In the genomic region with DNA sequence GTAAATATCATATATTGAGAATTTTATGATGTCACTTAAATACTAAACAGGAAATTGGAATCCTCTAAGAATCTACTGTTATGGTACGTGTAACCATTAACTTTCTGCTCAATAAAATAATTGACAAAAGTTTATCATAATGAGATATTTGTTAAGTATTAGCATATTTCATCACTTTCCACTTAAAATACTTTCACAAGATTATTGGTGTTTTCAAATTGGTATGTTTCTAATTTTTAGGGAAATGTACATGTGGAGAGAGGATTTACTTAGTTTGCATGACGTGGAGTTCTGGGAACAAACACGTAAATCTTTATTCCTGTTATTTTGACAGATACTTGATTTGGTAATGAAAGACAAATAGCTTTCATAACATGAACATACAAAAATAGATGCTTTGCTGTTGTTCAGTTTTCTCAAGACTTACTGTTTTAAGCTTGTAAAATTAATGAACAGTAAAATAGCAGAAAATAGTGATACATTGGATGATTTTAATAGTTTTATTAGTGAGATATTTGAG, we compare ENCODE assay signal across 9 cellular contexts. TPM values are rescaled to one million over a fixed set of nuclear protein-coding genes. Genes with fewer than 3 reads are reported as not detected.
DNase-seq lines count a peak whose midpoint lies in the region; ATAC-seq and TF ChIP-seq lines count a peak whose summit lies in the region.
"Had no signal": no experiment of that assay in that cellular context is flagged by ENCODE, and none has a peak within 500 bp of the region (broad histone marks: within the 10 kb centered on the region; RNA-seq: fewer than 3 reads in every experiment).

No MANE protein-coding gene starts in this region.

- ATAC-seq in left lung: no peak
- no peak for ATAC-seq in upper lobe of left lung (ENCODE audit: low FRiP score in 2 of 2)
- ATAC-seq in left lobe of liver: no peak

- H3K27ac ChIP-seq in left lung (peak overlapping the region in 1 of 2 donors; percentile 97), upper lobe of left lung (peak overlapping the region in 3 of 4 donors; percentile 94 to 96 (median 96))

- H3K4me1 Mint-ChIP-seq in activated naive CD4-positive, alpha-beta T cell treated with anti-CD3 and anti-CD28 coated beads, Interleukin-2, amount 50 U/mL, for 24 hours: peaks cover 61% of the 10 kb centered on the region

- intact Hi-C loops in left lung (cut with DNase I): no loop called here

- peak overlapping the region; percentile 51 for H3K27ac Mint-ChIP-seq in activated naive CD4-positive, alpha-beta T cell treated with anti-CD3 and anti-CD28 coated beads, Interleukin-2, amount 50 U/mL, for 24 hours

- peak overlapping the region; percentile 71 for H3K4me3 ChIP-seq in left lung
- H3K4me3 ChIP-seq in upper lobe of left lung: peak overlapping the region in 3 of 4 donors; percentile 63 to 67 (median 67)

- peak overlapping the region; percentile 95 for H3K4me3 Mint-ChIP-seq in activated naive CD4-positive, alpha-beta T cell treated with anti-CD3 and anti-CD28 coated beads, Interleukin-2, amount 50 U/mL, for 24 hours

- no peaks in the 10 kb centered on the region for H3K9me3 ChIP-seq in left lung
- H3K9me3 ChIP-seq in upper lobe of left lung: no peaks in the 10 kb centered on the region

- H3K4me1 ChIP-seq in left lung (peaks cover 3 to 64% of the 10 kb centered on the region in 2 donors), upper lobe of left lung (peaks cover 41 to 46% (median 44%) of the 10 kb centered on the region in 4 donors)

- no peaks in the 10 kb centered on the region for H3K27me3 Mint-ChIP-seq in activated naive CD4-positive, alpha-beta T cell treated with anti-CD3 and anti-CD28 coated beads, Interleukin-2, amount 50 U/mL, for 24 hours

- no peaks in the 10 kb centered on the region for H3K27me3 ChIP-seq in left lung
- no peaks in the 10 kb centered on the region for H3K27me3 ChIP-seq in upper lobe of left lung

- peaks cover 22% of the 10 kb centered on the region for H3K36me3 Mint-ChIP-seq in activated naive CD4-positive, alpha-beta T cell treated with anti-CD3 and anti-CD28 coated beads, Interleukin-2, amount 50 U/mL, for 24 hours

- TF ChIP-seq POLR2A in upper lobe of left lung (IDR thresholded peaks at IDR 0.05): no peak

- H3K9me3 Mint-ChIP-seq in activated naive CD4-positive, alpha-beta T cell treated with anti-CD3 and anti-CD28 coated beads, Interleukin-2, amount 50 U/mL, for 24 hours: no peaks in the 10 kb centered on the region

- no peak for TF ChIP-seq EP300 in upper lobe of left lung (IDR thresholded peaks at IDR 0.05)

- DNase-seq in activated naive CD4-positive, alpha-beta T cell treated with anti-CD3 and anti-CD28 coated beads, Interleukin-2, amount 50 U/mL, for 16 hours: no peak
- DNase-seq in amniotic epithelial cell (ENCODE audit: low read depth) (peak; percentile 11), left lung (no peak), upper lobe of left lung (no peak), left lobe of liver (ENCODE audit: low spot score) (no peak), NOMO-1 treated with DMSO at 0.1 percent for 48 hours (lab: John Stamatoyannopoulos, UW; ENCODE audit: unreplicated experiment) (no peak)
- no peak for DNase-seq in activated CD8-positive, alpha-beta memory T cell treated with anti-CD3 and anti-CD28 coated beads, Interleukin-2, amount 50 U/mL, for 4 hours
- DNase-seq: occipital lobe had no signal

- WGBS in upper lobe of left lung, 2 donors: 20 to 32% methylated on average over 3 of the region's 3 CpGs

- TF ChIP-seq CTCF in left lung (IDR thresholded peaks at IDR 0.05) (no peak), upper lobe of left lung (IDR thresholded peaks at IDR 0.05) (no peak)

- H3K36me3 ChIP-seq in left lung (peaks cover 0 to 12% of the 10 kb centered on the region in 2 donors), upper lobe of left lung (peaks cover 0 to 18% (median 4%) of the 10 kb centered on the region in 4 donors)

RNA-seq across cellular contexts. Expression of gene SRSF11, which starts 1.6 kb away (rescaled TPM):
- total RNA-seq in left lung (100 to 1,000 TPM in 1 of 2 donors, 10 to 100 TPM in 1; 99.1 to 118 TPM), upper lobe of left lung (100 to 1,000 TPM in 5 of 6 donors, 10 to 100 TPM in 1; 97.6 to 662 (median 145) TPM), left lobe of liver (54.7 TPM)

RNA-seq across cellular contexts. Expression of gene LRRC40, which starts 17.4 kb away (rescaled TPM):
- total RNA-seq in left lung (10 to 100 TPM; 12.0 to 12.5 TPM), upper lobe of left lung (10 to 100 TPM in 3 of 6 donors, 1 to 10 TPM in 3; 7.5 to 18.3 (median 11.3) TPM), left lobe of liver (8.3 TPM)
